In genomic region chr2:84314901-84315330, GRCh38 we compare ENCODE assay signal across 8 cellular contexts.
DNase-seq lines count a peak whose midpoint lies in the region; ATAC-seq and TF ChIP-seq lines count a peak whose summit lies in the region.

No MANE protein-coding gene starts in this region.

- 24% methylated on average over 11 of the region's 11 CpGs for WGBS in mesenchymal stem cell

- no peak overlapping the region for H2AK5ac ChIP-seq in mesenchymal stem cell (ENCODE audit: low read length, severe bottlenecking)

- H4K8ac ChIP-seq in mesenchymal stem cell (ENCODE audit: low read length), result no peak overlapping the region

- no peak overlapping the region for H3K4me3 ChIP-seq in CD4-positive, CD25-positive, alpha-beta regulatory T cell (ENCODE audit: low read depth, low read length)
- no peak overlapping the region for H3K4me3 ChIP-seq in dorsolateral prefrontal cortex
- no peak overlapping the region for H3K4me3 ChIP-seq in mesenchymal stem cell (ENCODE audit: insufficient read depth in 1 of 2, low read depth in 1 of 2, low read length in 2 of 2)

- H3K27me3 Mint-ChIP-seq in CD4-positive, CD25-positive, alpha-beta regulatory T cell, result peaks cover 45% of the 10 kb centered on the region

- no peak overlapping the region for H3K23ac ChIP-seq in mesenchymal stem cell (ENCODE audit: low read length in 2 of 2)

- H3K9ac ChIP-seq in mesenchymal stem cell (ENCODE audit: low read length), result no peak overlapping the region

- no peak overlapping the region for H2BK120ac ChIP-seq in mesenchymal stem cell (ENCODE audit: low read depth, low read length)

- H3K4me2 ChIP-seq in mesenchymal stem cell (ENCODE audit: low read length, poor library complexity, severe bottlenecking), result no peak overlapping the region

- H4K91ac ChIP-seq in mesenchymal stem cell (ENCODE audit: low read length), result no peak overlapping the region

- no peak overlapping the region for H2BK5ac ChIP-seq in mesenchymal stem cell (ENCODE audit: low read depth, low read length, poor library complexity, severe bottlenecking)

- H2BK12ac ChIP-seq in mesenchymal stem cell (ENCODE audit: low read length in 2 of 2), result no peak overlapping the region

- no peak overlapping the region for H3K27ac Mint-ChIP-seq in CD4-positive, CD25-positive, alpha-beta regulatory T cell

- peaks cover 0 to 4% (median 2%) of the 10 kb centered on the region in 4 donors for H3K4me1 Mint-ChIP-seq in CD4-positive, CD25-positive, alpha-beta regulatory T cell

- H3K9me3 ChIP-seq in CD4-positive, CD25-positive, alpha-beta regulatory T cell (ENCODE audit: control insufficient read depth in 2 of 2, low read length in 2 of 2), result no peaks in the 10 kb centered on the region
- no peaks in the 10 kb centered on the region for H3K9me3 ChIP-seq in mesenchymal stem cell (ENCODE audit: control insufficient read depth, low read length)

- no peak overlapping the region for H2AFZ ChIP-seq in mesenchymal stem cell (ENCODE audit: low read depth, low read length)

- ATAC-seq in CD4-positive, CD25-positive, alpha-beta regulatory T cell (ENCODE audit: low read depth in 2 of 2), result peak; percentile 63 to 71
- ATAC-seq in HG03196 (IDR thresholded peaks at IDR 0.05; ENCODE audit: unreplicated experiment), result peak; percentile 91

- H3K27me3 ChIP-seq in CD4-positive, CD25-positive, alpha-beta regulatory T cell (ENCODE audit: control insufficient read depth, insufficient read depth, low read length), result no peaks in the 10 kb centered on the region
- peaks cover 0 to 17% (median 0%) of the 10 kb centered on the region in 45 donors for H3K27me3 ChIP-seq in dorsolateral prefrontal cortex
- peaks cover 10 to 49% of the 10 kb centered on the region in 2 experiments for H3K27me3 ChIP-seq in mesenchymal stem cell (ENCODE audit: control insufficient read depth in 1 of 2, insufficient read depth in 1 of 2, low read length in 2 of 2)

- H2BK15ac ChIP-seq in mesenchymal stem cell (ENCODE audit: low read depth, poor library complexity, severe bottlenecking), result no peak overlapping the region

- no peak overlapping the region for H3K18ac ChIP-seq in mesenchymal stem cell (ENCODE audit: low read depth in 1 of 2, low read length in 2 of 2)

- no peaks in the 10 kb centered on the region for H3K4me1 ChIP-seq in CD4-positive, CD25-positive, alpha-beta regulatory T cell (ENCODE audit: control insufficient read depth, insufficient read depth, low read length, poor library complexity, severe bottlenecking)
- H3K4me1 ChIP-seq in mesenchymal stem cell (ENCODE audit: control insufficient read depth, insufficient read depth, low read depth, low read length), result no peaks in the 10 kb centered on the region

- no peak overlapping the region for H3K14ac ChIP-seq in mesenchymal stem cell (ENCODE audit: low read length in 2 of 2)

- DNase-seq in CD4-positive, CD25-positive, alpha-beta regulatory T cell, result peak; percentile 37 to 76 (median 60)
- peak; percentile 23 for DNase-seq in GM19238 (ENCODE audit: insufficient read length, low spot score)
- DNase-seq in NCI-H510A treated with DMSO at 0.1 percent for 48 hours (lab: John Stamatoyannopoulos, UW), result peak; percentile 88
- DNase-seq in activated CD4-positive, alpha-beta T cell treated with anti-CD3 and anti-CD28 coated beads, Interleukin-2, amount 50 U/mL, for 1 hour, result peak; percentile 76
- DNase-seq in dorsolateral prefrontal cortex, result peak; percentile 45 to 91 (median 87)
- peak; percentile 71 for DNase-seq in mesenchymal stem cell
- DNase-seq in stimulated activated CD8-positive, alpha-beta memory T cell treated with anti-CD3 and anti-CD28 coated beads, Interleukin-2, amount 100 ng/mL, for 48 hours (ENCODE audit: low read depth in 2 of 2), result peak; percentile 64 to 76

- no peaks in the 10 kb centered on the region for H3K36me3 Mint-ChIP-seq in CD4-positive, CD25-positive, alpha-beta regulatory T cell

- no peaks in the 10 kb centered on the region for H3K9me3 Mint-ChIP-seq in CD4-positive, CD25-positive, alpha-beta regulatory T cell

- H3K36me3 ChIP-seq in CD4-positive, CD25-positive, alpha-beta regulatory T cell (ENCODE audit: control insufficient read depth, insufficient read depth, low read length), result no peaks in the 10 kb centered on the region
- H3K36me3 ChIP-seq in mesenchymal stem cell (ENCODE audit: control insufficient read depth in 1 of 2, insufficient read depth in 2 of 2, low read depth in 1 of 2, low read length in 2 of 2), result no peaks in the 10 kb centered on the region

- peak; percentile 63 to 97 (median 90) for TF ChIP-seq CTCF in dorsolateral prefrontal cortex (IDR thresholded peaks at IDR 0.05 in 54 of 56, conservative IDR thresholded peaks at IDR 0.05 in 2 of 56; ENCODE audit: low read depth in 1 of 56, partially characterized antibody in 56 of 56)

- no peak overlapping the region for H3K4ac ChIP-seq in mesenchymal stem cell (ENCODE audit: low read depth in 1 of 2, low read length in 2 of 2)

- H3K27ac ChIP-seq in CD4-positive, CD25-positive, alpha-beta regulatory T cell (ENCODE audit: insufficient read depth, low read length, poor library complexity, severe bottlenecking), result no peak overlapping the region
- H3K27ac ChIP-seq in dorsolateral prefrontal cortex (no peak overlapping the region), mesenchymal stem cell (ENCODE audit: low read length, poor library complexity, severe bottlenecking) (no peak overlapping the region)

- no peak overlapping the region for H3K4me3 Mint-ChIP-seq in CD4-positive, CD25-positive, alpha-beta regulatory T cell

- no peaks in the 10 kb centered on the region for H3K79me1 ChIP-seq in mesenchymal stem cell (replicated peaks; ENCODE audit: low read length, poor library complexity, severe bottlenecking)

- intact Hi-C loops in dorsolateral prefrontal cortex (cut with DNase I), result loop anchor here in 1 of 2 donors (5.0 kb wide), 1 partner anchor 488 kb away; no protein-coding TSS in a partner anchor

Comparison
In these comparisons a context has a peak if more than half of its experiments do, and no peak if none do; other contexts are left out.
1. DNase-seq: peak in every context shown above with its lines; median percentile 88 in NCI-H510A treated with DMSO at 0.1 percent for 48 hours; 87 in dorsolateral prefrontal cortex; 76 in activated CD4-positive, alpha-beta T cell treated with anti-CD3 and anti-CD28 coated beads, Interleukin-2, amount 50 U/mL, for 1 hour; 71 in mesenchymal stem cell; 70 in stimulated activated CD8-positive, alpha-beta memory T cell treated with anti-CD3 and anti-CD28 coated beads, Interleukin-2, amount 100 ng/mL, for 48 hours; 60 in CD4-positive, CD25-positive, alpha-beta regulatory T cell; 23 in GM19238.